Comparison of ENCODE assay signal across 17 cellular contexts in the genomic region with DNA sequence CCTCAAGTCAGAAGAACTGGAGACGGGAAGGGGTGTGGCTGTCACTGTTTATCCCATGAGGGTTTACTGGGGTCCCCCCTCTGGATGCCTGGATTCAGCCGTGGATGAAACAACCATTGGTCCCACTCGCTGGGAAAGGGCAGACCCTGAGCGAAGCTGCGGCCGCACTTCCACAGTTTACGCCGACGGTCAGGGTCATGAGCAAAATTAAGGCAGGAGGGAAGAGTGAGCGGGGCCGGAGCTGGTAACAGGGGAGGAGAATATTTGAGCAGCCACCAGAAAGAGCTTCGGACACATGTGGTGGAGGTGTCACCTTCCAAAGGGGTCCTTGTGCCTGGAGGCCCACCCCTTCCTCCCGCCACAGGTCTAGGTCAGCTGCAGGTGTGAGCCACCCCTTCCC.
"Had no signal": no experiment of that assay in that cellular context is flagged by ENCODE, and none has a peak within 500 bp of the region (broad histone marks: within the 10 kb centered on the region; RNA-seq: fewer than 3 reads in every experiment).

No MANE protein-coding gene starts in this region.

- H3K9me3 ChIP-seq: MG63, SK-N-SH had no signal

- FAIRE-seq: RCC 7860 had no signal

- DNase-seq: KBM-7, MG63, NCI-H1092, NCI-H1105 treated with DMSO at 0.1 percent for 48 hours, NCI-H1417 treated with DMSO at 0.1 percent for 48 hours, NCI-H146, NCI-H1694 treated with DMSO at 0.1 percent for 48 hours, NCI-H1930, NCI-H2081, NCI-H2107, NCI-H2227 treated with DMSO at 0.1 percent for 48 hours, NCI-H526 treated with DMSO at 0.1 percent for 48 hours, NCI-H748 treated with DMSO at 0.1 percent for 48 hours, Right ventricle myocardium superior, RPMI8226, SK-N-SH had no signal

- H3K4me2 ChIP-seq: SK-N-SH had no signal

- H3K4me3 ChIP-seq: MG63 had no signal

- H3K36me3 ChIP-seq: MG63 had no signal

- H3K9ac ChIP-seq: SK-N-SH had no signal
